In the genomic region with DNA sequence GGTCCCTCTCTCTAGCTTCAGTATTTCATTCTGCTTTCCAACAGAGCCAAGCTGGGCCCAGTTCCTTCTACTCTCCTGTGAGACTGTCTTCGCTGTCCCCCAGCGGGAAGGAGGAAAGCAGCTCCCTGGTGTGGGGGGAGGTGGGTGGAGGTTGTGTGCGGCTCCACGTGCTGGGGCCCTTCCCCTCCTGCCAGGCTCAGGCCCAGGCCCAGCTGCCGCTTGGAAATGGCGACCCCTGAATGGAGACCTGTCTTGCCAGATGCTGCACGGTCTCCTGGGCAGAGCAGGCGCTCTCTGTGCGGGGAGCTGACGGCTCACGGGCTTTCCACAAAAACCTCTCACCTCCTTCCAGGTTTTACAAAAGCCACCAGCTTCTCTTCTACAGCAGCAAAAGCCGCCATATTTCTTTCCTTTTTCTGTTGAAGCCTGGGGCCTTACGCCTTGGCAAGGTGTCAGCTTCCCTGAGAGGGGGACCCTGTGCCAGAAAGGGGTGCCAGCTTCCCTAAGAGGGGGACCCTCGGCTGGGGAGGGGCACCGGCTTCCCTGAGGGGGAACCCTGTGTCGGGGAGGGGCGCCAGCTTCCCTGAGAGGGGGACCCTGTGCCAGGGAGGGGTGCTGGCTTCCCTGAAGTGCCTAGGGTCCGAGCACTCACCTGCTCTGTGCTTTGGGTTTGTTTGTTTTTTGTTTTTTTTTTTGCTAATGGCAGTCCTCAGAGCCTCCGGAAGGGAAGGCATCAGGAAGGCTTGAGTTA, we compare ENCODE assay signal across 14 cellular contexts.
"Had no signal": no experiment of that assay in that cellular context is flagged by ENCODE, and none has a peak within 500 bp of the region (broad histone marks: within the 10 kb centered on the region; RNA-seq: fewer than 3 reads in every experiment).

No MANE protein-coding gene starts in this region.

- ATAC-seq: left lung, pancreas had no signal

- H3K4me1 ChIP-seq: colonic mucosa, esophagus squamous epithelium, left lung, pancreas had no signal

- H3K9me3 Mint-ChIP-seq: activated CD4-positive, alpha-beta T cell treated with anti-CD3 and anti-CD28 coated beads, Interleukin-2, amount 10 ng/mL, durations not matched to agents 24 days and 14 days had no signal

- FAIRE-seq: astrocyte, pancreas had no signal

- H3K27ac ChIP-seq: cardiac muscle cell, colonic mucosa, esophagus squamous epithelium, left lung, pancreas, transverse colon had no signal

- H3K27me3 ChIP-seq: cardiac muscle cell, colonic mucosa, esophagus squamous epithelium, left lung, pancreas, transverse colon had no signal

- H3K4me3 ChIP-seq: cardiac muscle cell, colonic mucosa, esophagus squamous epithelium, left lung, pancreas, transverse colon had no signal

- H3K36me3 ChIP-seq: colonic mucosa had no signal

- H3K4me3 Mint-ChIP-seq: activated CD4-positive, alpha-beta T cell treated with anti-CD3 and anti-CD28 coated beads, Interleukin-2, amount 10 ng/mL, durations not matched to agents 24 days and 14 days had no signal

- H3K27me3 Mint-ChIP-seq: activated CD4-positive, alpha-beta T cell treated with anti-CD3 and anti-CD28 coated beads, Interleukin-2, amount 10 ng/mL, durations not matched to agents 24 days and 14 days had no signal

- DNase-seq: activated CD4-positive, alpha-beta T cell treated with anti-CD3 and anti-CD28 coated beads, Interleukin-2, amount 10 ng/mL, durations not matched to agents 24 days and 14 days; activated CD8-positive, alpha-beta memory T cell treated with anti-CD3 and anti-CD28 coated beads for 24 hours; activated effector memory CD4-positive, alpha-beta T cell treated with anti-CD3 and anti-CD28 coated beads, Interleukin-2, amount 50 U/mL, for 16 hours; activated T-cell treated with anti-CD3 and anti-CD28 coated beads for 4 hours; colonic mucosa; esophagus squamous epithelium; foreskin fibroblast; mesenchymal stem cell; stimulated activated CD4-positive, alpha-beta T cell treated with anti-CD3 and anti-CD28 coated beads, Interleukin-4, amount 100 ng/mL, for 4 hours; transverse colon had no signal

- H3K27ac Mint-ChIP-seq: activated CD4-positive, alpha-beta T cell treated with anti-CD3 and anti-CD28 coated beads, Interleukin-2, amount 10 ng/mL, durations not matched to agents 24 days and 14 days had no signal

- H3K9me3 ChIP-seq: colonic mucosa, esophagus squamous epithelium, left lung, pancreas, transverse colon had no signal
